ENCODE assay signal across 23 cellular contexts in genomic region chr17:56826611-56827414, GRCh38.
"Had no signal": no experiment of that assay in that cellular context is flagged by ENCODE, and none has a peak within 500 bp of the region (broad histone marks: within the 10 kb centered on the region; RNA-seq: fewer than 3 reads in every experiment).

No MANE protein-coding gene starts in this region.

- FAIRE-seq: astrocyte had no signal

- H3K27me3 ChIP-seq: brain microvascular endothelial cell, cardiac muscle cell, Peyer's patch, SJCRH30 had no signal

- DNase-seq: activated CD4-positive, alpha-beta T cell treated with anti-CD3 and anti-CD28 coated beads for 36 hours; activated CD4-positive, alpha-beta T cell treated with anti-CD3 and anti-CD28 coated beads, Interleukin-2, amount 50 U/mL, for 4 hours; activated CD8-positive, alpha-beta memory T cell treated with anti-CD3 and anti-CD28 coated beads, Interleukin-2, amount 50 U/mL, for 48 hours; activated CD8-positive, alpha-beta T cell treated with anti-CD3 and anti-CD28 coated beads, Interleukin-2, amount 10 ng/mL, durations not matched to agents 7 days and 5 days; activated effector memory CD4-positive, alpha-beta T cell treated with anti-CD3 and anti-CD28 coated beads, Interleukin-2, amount 50 U/mL, for 16 hours; activated naive CD4-positive, alpha-beta T cell treated with anti-CD3 and anti-CD28 coated beads for 36 hours; activated T-cell treated with anti-CD3 and anti-CD28 coated beads, Interleukin-2, amount 50 U/mL, for 1 hour; brain microvascular endothelial cell; Kasumi-1; KBM-7; NCI-H1105 treated with DMSO at 0.1 percent for 48 hours; NCI-H1436 treated with DMSO at 0.1 percent for 48 hours; NCI-H2029; NCI-H524; Peyer's patch; Right ventricle myocardium superior; SJCRH30; SK-N-SH; T-helper 1 cell had no signal

- H3K9me3 ChIP-seq: Peyer's patch, SJCRH30, SK-N-SH had no signal

- H3K4me3 ChIP-seq: cardiac muscle cell, Peyer's patch, SJCRH30 had no signal

- H3K27ac ChIP-seq: brain microvascular endothelial cell, cardiac muscle cell, Peyer's patch, RWPE1, SJCRH30, VCaP had no signal

- ATAC-seq: activated CD4-positive, alpha-beta T cell treated with anti-CD3 and anti-CD28 coated beads for 36 hours; activated CD8-positive, alpha-beta T cell treated with anti-CD3 and anti-CD28 coated beads, Interleukin-2, amount 10 ng/mL, durations not matched to agents 7 days and 5 days had no signal

- H3K36me3 ChIP-seq: brain microvascular endothelial cell, cardiac muscle cell, Peyer's patch, SJCRH30 had no signal
